Comparison of ENCODE assay signal across 1 cellular context in genomic region chr14:77036484-77037337, GRCh38.
TF ChIP-seq lines count a peak whose summit lies in the region.

No MANE protein-coding gene starts in this region.

TF ChIP-seq in GM12878, 131 proteins besides CTCF, POLR2A, EP300 and RAD21 (continued from another document):
- TF ChIP-seq RELB (IDR thresholded peaks at IDR 0.05; ENCODE audit: low read depth) (peak; percentile 66; the same call in 1 of the 2 replicates), HSF1 (IDR thresholded peaks at IDR 0.05; ENCODE audit: low read depth, low read length) (peak; percentile 78; the same call in 1 of the 2 replicates), SPI1 (IDR thresholded peaks at IDR 0.05; ENCODE audit: borderline replicate concordance, insufficient read depth, low read depth, low read length) (peak; percentile 79; the same call in 1 of the 2 replicates), ZNF687 (IDR thresholded peaks at IDR 0.05) (peak; percentile 80), NR2C2 (IDR thresholded peaks at IDR 0.05; ENCODE audit: borderline replicate concordance, control insufficient read depth, insufficient read length, low read depth) (no peak), KDM1A (IDR thresholded peaks at IDR 0.05; ENCODE audit: borderline replicate concordance) (no peak), ZNF24 (IDR thresholded peaks at IDR 0.05) (peak; percentile 95), GATAD2B (conservative IDR thresholded peaks at IDR 0.05; ENCODE audit: low read depth) (0 out of 2 replicates have a peak, but pooled peaks have one; percentile 32), ZBTB33 (IDR thresholded peaks at IDR 0.05) (0 out of 2 replicates have a peak, but pooled peaks have one; percentile 22), DPF2 (IDR thresholded peaks at IDR 0.05) (0 out of 2 replicates have a peak, but pooled peaks have one; percentile 32), RUNX3 (IDR thresholded peaks at IDR 0.05; ENCODE audit: low read length) (peak; percentile 69), BCL3 (IDR thresholded peaks at IDR 0.05; ENCODE audit: borderline replicate concordance, insufficient read depth, low read depth, low read length, poor library complexity, severe bottlenecking) (no peak), IRF4 (IDR thresholded peaks at IDR 0.05; ENCODE audit: low read depth, low read length) (peak; percentile 63; the same call in 1 of the 2 replicates), TCF3 (IDR thresholded peaks at IDR 0.05; ENCODE audit: borderline replicate concordance, insufficient read depth, low read depth, low read length) (peak; percentile 71; the same call in 1 of the 2 replicates), MAX (IDR thresholded peaks at IDR 0.05; ENCODE audit: low read depth, low read length) (no peak), KAT2A (conservative IDR thresholded peaks at IDR 0.05; ENCODE audit: control insufficient read depth, low read depth, low read length) (no peak)
TF ChIP-seq in GM12878: peak in this region for 17.
